ENCODE assay signal across 38 cellular contexts in the genomic region with DNA sequence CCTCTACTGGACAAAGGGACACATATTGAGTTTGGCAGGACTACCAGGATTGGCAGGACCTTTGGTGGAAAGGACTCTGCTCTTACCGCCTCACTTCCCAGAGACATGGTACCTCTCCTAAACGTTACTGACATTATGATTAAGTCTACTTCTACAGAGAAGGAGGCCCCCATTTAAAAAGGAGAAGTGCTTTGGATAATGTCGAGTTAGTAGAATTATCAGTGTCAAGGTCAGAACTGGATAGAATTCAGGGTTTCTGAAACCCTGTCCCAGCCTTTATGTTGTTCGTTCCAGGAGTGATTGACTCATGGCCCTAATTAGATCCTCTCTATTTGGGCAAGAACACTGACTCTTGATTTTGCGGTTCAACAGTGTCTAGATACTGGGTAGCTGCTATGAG. TPM values are rescaled to one million over a fixed set of nuclear protein-coding genes. Genes with fewer than 3 reads are reported as not detected.
"Had no signal": no experiment of that assay in that cellular context is flagged by ENCODE, and none has a peak within 500 bp of the region (broad histone marks: within the 10 kb centered on the region; RNA-seq: fewer than 3 reads in every experiment).

No MANE protein-coding gene starts in this region.

- DNase-seq: Karpas-422, Kasumi-1, MG63, MM.1S, MV-4-11, NCI-H1048, NCI-H1092, NCI-H1092 treated with DMSO at 0.1 percent for 48 hours, NCI-H1105, NCI-H1105 treated with DMSO at 0.1 percent for 48 hours, NCI-H1417 treated with DMSO at 0.1 percent for 48 hours, NCI-H1436, NCI-H1436 treated with DMSO at 0.1 percent for 48 hours, NCI-H146, NCI-H1694, NCI-H1694 treated with DMSO at 0.1 percent for 48 hours, NCI-H187, NCI-H187 treated with DMSO at 0.1 percent for 48 hours, NCI-H1930, NCI-H2029, NCI-H2029 treated with DMSO at 0.1 percent for 48 hours, NCI-H2081, NCI-H2081 treated with DMSO at 0.1 percent for 48 hours, NCI-H2107, NCI-H2171, NCI-H2171 treated with DMSO at 0.1 percent for 48 hours, NCI-H2227 treated with DMSO at 0.1 percent for 48 hours, NCI-H226, NCI-H345, NCI-H446, NCI-H446 treated with DMSO at 0.1 percent for 48 hours, NCI-H510A, NCI-H510A treated with DMSO at 0.1 percent for 48 hours, NCI-H524 had no signal

- H3K4me3 ChIP-seq: MG63 had no signal

- H3K36me3 ChIP-seq: MG63 had no signal

- H3K27me3 ChIP-seq: MG63 had no signal

- H3K9me3 ChIP-seq: MG63 had no signal

RNA-seq across cellular contexts. Expression of a gene that starts 45.8 kb away (rescaled TPM):
- total RNA-seq: LHCN-M2, M059J, MCF 10A, NCI-H460 had no signal
